2 cellular contexts compared by ENCODE assay signal in genomic region chr15:67321352-67321751, GRCh38.
A peak's percentile ranks its signal among the peaks of the same experiment; 100 is the strongest.
TF ChIP-seq lines count a peak whose summit lies in the region.

No MANE protein-coding gene starts in this region.

TF ChIP-seq in HEK293, 187 proteins besides CTCF, POLR2A, EP300 and RAD21 (continued from another document):
- TF ChIP-seq PRDM1 (tag by site-specific recombination; IDR thresholded peaks at IDR 0.05) (peak; percentile 99), RBAK (tag by site-specific recombination; IDR thresholded peaks at IDR 0.05) (no peak), ATF2 (tag by site-specific recombination; IDR thresholded peaks at IDR 0.05; ENCODE audit: low read depth) (no peak), PATZ1 (tag by site-specific recombination; IDR thresholded peaks at IDR 0.05) (no peak), REST (tag by site-specific recombination; IDR thresholded peaks at IDR 0.05) (no peak), GLI4 (tag by site-specific recombination; IDR thresholded peaks at IDR 0.05) (no peak)

TF ChIP-seq in K562, 482 proteins besides CTCF, POLR2A, EP300 and RAD21:
- no peak for TF ChIP-seq FOXP1 (CRISPR knock-in tag; IDR thresholded peaks at IDR 0.05)
- peak; percentile 90 for TF ChIP-seq ZNF512 (tag; IDR thresholded peaks at IDR 0.05)
